In genomic region chr10:132997517-132998265, GRCh38 we compare ENCODE assay signal across 2 cellular contexts.
TF ChIP-seq lines count a peak whose summit lies in the region.

No MANE protein-coding gene starts in this region.

TF ChIP-seq in HepG2, 621 proteins besides CTCF, POLR2A, EP300 and RAD21:
- TF ChIP-seq ZNF652 (CRISPR knock-in tag; IDR thresholded peaks at IDR 0.05; ENCODE audit: borderline replicate concordance, low read depth) (no peak), ZNF841 (CRISPR knock-in tag; IDR thresholded peaks at IDR 0.05; ENCODE audit: borderline replicate concordance) (0 out of 2 replicates have a peak, but pooled peaks have one; percentile 23), MNT (IDR thresholded peaks at IDR 0.05) (peak; percentile 99)

TF ChIP-seq in H1, 55 proteins besides CTCF, POLR2A, EP300 and RAD21:
- no peak for TF ChIP-seq NRF1 (IDR thresholded peaks at IDR 0.05; ENCODE audit: low read depth, low read length)
